In the genomic region with DNA sequence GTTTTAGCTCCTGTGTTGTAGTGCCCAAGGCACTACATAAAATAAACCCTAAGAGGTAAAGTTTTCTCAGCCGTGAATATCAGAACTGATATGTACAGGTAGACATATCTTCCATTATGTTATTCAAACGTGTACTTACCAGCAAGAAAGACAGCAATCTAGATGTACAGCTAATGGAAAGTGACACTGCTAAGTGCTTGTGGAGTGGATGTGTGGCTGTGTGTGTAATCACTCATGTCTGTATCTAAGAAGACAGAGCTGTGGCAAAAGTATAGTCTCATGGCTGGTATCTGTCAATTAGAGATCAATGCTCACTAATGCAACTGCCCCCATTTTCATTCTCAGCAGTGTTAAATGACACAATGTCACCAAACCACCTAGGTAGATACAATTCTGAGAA, we compare ENCODE assay signal across 25 cellular contexts.
"Had no signal": no experiment of that assay in that cellular context is flagged by ENCODE, and none has a peak within 500 bp of the region (broad histone marks: within the 10 kb centered on the region; RNA-seq: fewer than 3 reads in every experiment).

No MANE protein-coding gene starts in this region.

- H3K9me3 ChIP-seq: esophagus muscularis mucosa, lower lobe of right lung, right lobe of liver, stomach, suprapubic skin, transverse colon, vagina had no signal

- ATAC-seq: activated CD8-positive, alpha-beta T cell treated with anti-CD3 and anti-CD28 coated beads, Interleukin-2, amount 10 ng/mL, durations not matched to agents 7 days and 5 days; left lobe of liver; lower lobe of right lung; right lobe of liver; stimulated activated memory B cell treated with anti-CD40 and anti-IgM and Interleukin-4, amounts not matched to agents 10 μg/mL and 1 μg/mL and 100 μg/mL, for 72 hours had no signal

- H3K4me1 Mint-ChIP-seq: naive B cell; stimulated activated memory B cell treated with anti-CD40 and anti-IgM and Interleukin-4, amounts not matched to agents 10 μg/mL and 1 μg/mL and 100 μg/mL, for 72 hours had no signal

- H3K9me3 Mint-ChIP-seq: activated naive CD4-positive, alpha-beta T cell treated with anti-CD3 and anti-CD28 coated beads, Interleukin-2, amount 50 U/mL, for 24 hours; activated T-helper 1 cell treated with anti-CD3 and anti-CD28 coated beads, Interleukin-12 subunit alpha, Interleukin-12 subunit beta, Interleukin-2, Interleukin-4 antibody, amounts not matched to agents 30 ng/mL and 10 ng/mL and 1 ng/mL, durations not matched to agents 14 hours and 24 hours and 36 hours; naive B cell; stimulated activated memory B cell treated with anti-CD40 and anti-IgM and Interleukin-4, amounts not matched to agents 10 μg/mL and 1 μg/mL and 100 μg/mL, for 72 hours had no signal

- DNase-seq: activated CD4-positive, alpha-beta T cell treated with anti-CD3 and anti-CD28 coated beads for 1 hour; activated CD4-positive, alpha-beta T cell treated with anti-CD3 and anti-CD28 coated beads, Interleukin-2, amount 50 U/mL, for 1 hour; activated CD8-positive, alpha-beta T cell treated with anti-CD3 and anti-CD28 coated beads, Interleukin-2, amount 10 ng/mL, durations not matched to agents 7 days and 5 days; activated gamma-delta T cell treated with Interleukin-2 at 50 U/mL for 16 hours; anterior cingulate cortex; central memory CD4-positive, alpha-beta T cell; dorsolateral prefrontal cortex; kidney; lower lobe of right lung; mesendoderm; naive B cell; right lobe of liver; stimulated activated CD4-positive, alpha-beta T cell treated with anti-CD3 and anti-CD28 coated beads, Interleukin-2, amount 100 ng/mL, for 24 hours; stomach; transverse colon; WERI-Rb-1 had no signal

- H3K4me1 ChIP-seq: right lobe of liver, suprapubic skin, vagina had no signal

- H3K36me3 ChIP-seq: esophagus muscularis mucosa, lower lobe of right lung, right lobe of liver, stomach, suprapubic skin, transverse colon, vagina, WERI-Rb-1 had no signal

- H3K27me3 Mint-ChIP-seq: activated naive CD4-positive, alpha-beta T cell treated with anti-CD3 and anti-CD28 coated beads, Interleukin-2, amount 50 U/mL, for 24 hours; brain had no signal

- H3K4me3 Mint-ChIP-seq: activated CD8-positive, alpha-beta T cell treated with anti-CD3 and anti-CD28 coated beads, Interleukin-2, amount 10 ng/mL, durations not matched to agents 7 days and 5 days; activated naive CD4-positive, alpha-beta T cell treated with anti-CD3 and anti-CD28 coated beads, Interleukin-2, amount 50 U/mL, for 24 hours; activated T-helper 1 cell treated with anti-CD3 and anti-CD28 coated beads, Interleukin-12 subunit alpha, Interleukin-12 subunit beta, Interleukin-2, Interleukin-4 antibody, amounts not matched to agents 30 ng/mL and 10 ng/mL and 1 ng/mL, durations not matched to agents 14 hours and 24 hours and 36 hours; brain; naive B cell; stimulated activated memory B cell treated with anti-CD40 and anti-IgM and Interleukin-4, amounts not matched to agents 10 μg/mL and 1 μg/mL and 100 μg/mL, for 72 hours had no signal

- H3K27ac Mint-ChIP-seq: activated CD8-positive, alpha-beta T cell treated with anti-CD3 and anti-CD28 coated beads, Interleukin-2, amount 10 ng/mL, durations not matched to agents 7 days and 5 days; activated naive CD4-positive, alpha-beta T cell treated with anti-CD3 and anti-CD28 coated beads, Interleukin-2, amount 50 U/mL, for 24 hours; activated T-helper 1 cell treated with anti-CD3 and anti-CD28 coated beads, Interleukin-12 subunit alpha, Interleukin-12 subunit beta, Interleukin-2, Interleukin-4 antibody, amounts not matched to agents 30 ng/mL and 10 ng/mL and 1 ng/mL, durations not matched to agents 14 hours and 24 hours and 36 hours; naive B cell; stimulated activated memory B cell treated with anti-CD40 and anti-IgM and Interleukin-4, amounts not matched to agents 10 μg/mL and 1 μg/mL and 100 μg/mL, for 72 hours had no signal

- H3K36me3 Mint-ChIP-seq: activated naive CD4-positive, alpha-beta T cell treated with anti-CD3 and anti-CD28 coated beads, Interleukin-2, amount 50 U/mL, for 24 hours; brain; naive B cell; stimulated activated memory B cell treated with anti-CD40 and anti-IgM and Interleukin-4, amounts not matched to agents 10 μg/mL and 1 μg/mL and 100 μg/mL, for 72 hours had no signal

- H3K4me3 ChIP-seq: dorsolateral prefrontal cortex, esophagus muscularis mucosa, lower lobe of right lung, right lobe of liver, skin epidermis, stomach, suprapubic skin, transverse colon, vagina had no signal

- H3K27ac ChIP-seq: esophagus muscularis mucosa, lower lobe of right lung, right lobe of liver, skin epidermis, stomach, suprapubic skin, transverse colon, vagina, WERI-Rb-1 had no signal

- H3K27me3 ChIP-seq: dorsolateral prefrontal cortex, esophagus muscularis mucosa, right lobe of liver, stomach, suprapubic skin, transverse colon, vagina had no signal
